9 cellular contexts compared by ENCODE assay signal in the genomic region with DNA sequence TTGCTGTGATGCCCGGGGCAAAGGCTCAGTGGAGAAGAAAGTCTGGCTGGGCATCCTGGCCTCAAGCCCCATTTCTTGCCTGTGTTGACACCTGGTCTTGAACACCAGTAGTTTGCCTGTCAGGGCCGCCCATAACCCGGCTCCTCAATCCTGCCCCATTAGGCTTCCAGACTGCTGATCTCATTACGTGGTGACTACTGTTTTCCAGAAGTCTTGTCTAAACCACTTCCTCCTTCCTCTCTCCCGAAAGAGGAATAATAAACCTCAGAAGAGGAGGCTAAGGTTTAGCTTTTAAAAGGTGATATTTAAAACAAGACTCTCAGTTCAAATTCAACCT.
DNase-seq lines count a peak whose midpoint lies in the region; ATAC-seq, FAIRE-seq and TF ChIP-seq lines count a peak whose summit lies in the region.
"Had no signal": no experiment of that assay in that cellular context is flagged by ENCODE, and none has a peak within 500 bp of the region (broad histone marks: within the 10 kb centered on the region; RNA-seq: fewer than 3 reads in every experiment).

No MANE protein-coding gene starts in this region.

- H3K4me2 ChIP-seq in GM23248 (ENCODE audit: unreplicated experiment): no peak overlapping the region
- H3K4me2 ChIP-seq in keratinocyte (ENCODE audit: control insufficient read depth, extremely low read depth, insufficient read depth, low read depth, low read length): peak overlapping the region; percentile 6
- no peak overlapping the region for H3K4me2 ChIP-seq in OCI-LY7 (ENCODE audit: low read length)

- H3K27ac ChIP-seq in GM23248 (peak overlapping the region; percentile 51), keratinocyte (ENCODE audit: control insufficient read depth, insufficient read depth, low read length) (peak overlapping the region; percentile 29), testis (no peak overlapping the region), OCI-LY7 (ENCODE audit: low read depth, low read length, poor library complexity, severe bottlenecking) (no peak overlapping the region)

- H3K27ac Mint-ChIP-seq in activated CD8-positive, alpha-beta T cell treated with anti-CD3 and anti-CD28 coated beads for 36 hours: peak overlapping the region; percentile 53

- TF ChIP-seq CTCF in activated CD8-positive, alpha-beta T cell treated with anti-CD3 and anti-CD28 coated beads for 36 hours (IDR thresholded peaks at IDR 0.05): no peak
- TF ChIP-seq CTCF in keratinocyte (optimal IDR thresholded peaks at IDR 0.05 in 1 of 3, IDR thresholded peaks at IDR 0.05 in 1 of 3, conservative IDR thresholded peaks at IDR 0.05 in 1 of 3; ENCODE audit: extremely low read depth in 1 of 3, insufficient read depth in 2 of 3, low read length in 3 of 3) (no peak), testis (IDR thresholded peaks at IDR 0.05) (no peak), OCI-LY7 (conservative IDR thresholded peaks at IDR 0.05; ENCODE audit: low read length) (no peak)

- WGBS in GM23248 (ENCODE audit: low coverage in 1 of 2, low lambda C conversion rate in 2 of 2, missing lambda C conversion rate in 2 of 2), 2 experiments: 35 to 38% methylated on average over 5 of the region's 5 CpGs
- WGBS in testis, 2 donors: 83 to 91% methylated on average over 5 of the region's 5 CpGs

- peaks cover 15% of the 10 kb centered on the region for H3K9me3 Mint-ChIP-seq in activated CD8-positive, alpha-beta T cell treated with anti-CD3 and anti-CD28 coated beads for 36 hours

- no peak for TF ChIP-seq POLR2A in testis (IDR thresholded peaks at IDR 0.05)

- CTCF ChIA-PET in activated CD8-positive, alpha-beta T cell treated with anti-CD3 and anti-CD28 coated beads for 36 hours (lab: Charles Lee): interaction anchor here (1.0 to 6.1 kb wide), 13 partner anchors 10 to 313 kb away, joined by 3 to 35 read pairs (median 5); no protein-coding TSS in a partner anchor
- CTCF ChIA-PET in OCI-LY7 (lab: Charles Lee; ENCODE audit: unreplicated experiment): interaction anchor here (0.9 kb wide), 1 partner anchor 311 kb away, joined by 4 read pairs; no protein-coding TSS in a partner anchor

- H3K27me3 ChIP-seq in GM23248 (replicated peaks; ENCODE audit: insufficient read depth) (no peaks in the 10 kb centered on the region), keratinocyte (ENCODE audit: control insufficient read depth, extremely low read depth, insufficient read depth, low read length) (no peaks in the 10 kb centered on the region), testis (no peaks in the 10 kb centered on the region)

- BruUV-seq in OCI-LY7 (replicated peaks; lab: Mats Ljungman, UMichigan): no TSS peak

- peaks cover 72% of the 10 kb centered on the region for H3K4me1 Mint-ChIP-seq in activated CD8-positive, alpha-beta T cell treated with anti-CD3 and anti-CD28 coated beads for 36 hours (ENCODE audit: low read depth)

- peaks cover 23% of the 10 kb centered on the region for H3K36me3 Mint-ChIP-seq in activated CD8-positive, alpha-beta T cell treated with anti-CD3 and anti-CD28 coated beads for 36 hours (ENCODE audit: low read depth)

- H3K9ac ChIP-seq in GM23248 (no peak overlapping the region), keratinocyte (ENCODE audit: control insufficient read depth, extremely low read depth, insufficient read depth, low read length) (no peak overlapping the region)

- no peak for ATAC-seq in activated CD8-positive, alpha-beta T cell treated with anti-CD3 and anti-CD28 coated beads for 36 hours
- ATAC-seq in GM19035 (IDR thresholded peaks at IDR 0.05; ENCODE audit: unreplicated experiment) (no peak), GM21515 (IDR thresholded peaks at IDR 0.05; ENCODE audit: unreplicated experiment) (no peak)

- FAIRE-seq in keratinocyte (lab: Jason Lieb, UNC): peak; percentile 48

- H3K36me3 ChIP-seq in GM23248 (ENCODE audit: low read depth) (peaks cover 12% of the 10 kb centered on the region), keratinocyte (ENCODE audit: control insufficient read depth in 2 of 2, extremely low read depth in 1 of 2, insufficient read depth in 2 of 2, low read length in 2 of 2) (no peaks in the 10 kb centered on the region), testis (ENCODE audit: low read depth, missing control alignments) (no peaks in the 10 kb centered on the region), OCI-LY7 (ENCODE audit: insufficient read depth, low read length) (no peaks in the 10 kb centered on the region)

- H4K20me1 ChIP-seq in GM23248 (ENCODE audit: insufficient read depth) (no peaks in the 10 kb centered on the region), keratinocyte (ENCODE audit: control insufficient read depth, extremely low read depth, insufficient read depth, low read length) (no peaks in the 10 kb centered on the region), OCI-LY7 (ENCODE audit: insufficient read depth, low read length) (no peaks in the 10 kb centered on the region)

- peaks cover 56% of the 10 kb centered on the region for H3F3A ChIP-seq in GM23248 (ENCODE audit: insufficient read depth)

- H3K27me3 Mint-ChIP-seq in activated CD8-positive, alpha-beta T cell treated with anti-CD3 and anti-CD28 coated beads for 36 hours: no peaks in the 10 kb centered on the region
- H3K27me3 Mint-ChIP-seq: IgD-negative memory B cell had no signal

- H3K79me2 ChIP-seq in GM23248 (ENCODE audit: insufficient read depth) (no peaks in the 10 kb centered on the region), keratinocyte (ENCODE audit: control insufficient read depth, insufficient read depth, low read length) (no peaks in the 10 kb centered on the region), OCI-LY7 (ENCODE audit: insufficient read depth, low read depth, low read length) (no peaks in the 10 kb centered on the region)

- H3K4me1 ChIP-seq in GM23248 (ENCODE audit: insufficient read depth) (peaks cover 19% of the 10 kb centered on the region), keratinocyte (ENCODE audit: control insufficient read depth, extremely low read depth, insufficient read depth, low read length) (peaks cover 32% of the 10 kb centered on the region), testis (no peaks in the 10 kb centered on the region), OCI-LY7 (ENCODE audit: insufficient read depth, low read length, poor library complexity, severe bottlenecking) (peaks cover 12% of the 10 kb centered on the region)

- H3K9me2 ChIP-seq in GM23248 (ENCODE audit: insufficient read depth) (no peaks in the 10 kb centered on the region), OCI-LY7 (ENCODE audit: insufficient read depth, low read length) (no peaks in the 10 kb centered on the region)

- dilution Hi-C loops in keratinocyte (cut with MboI; ENCODE audit: extremely low pct_ligation_motif_present, low sequenced_read_pairs): no loop called here

- no peak overlapping the region for H3K4me3 Mint-ChIP-seq in activated CD8-positive, alpha-beta T cell treated with anti-CD3 and anti-CD28 coated beads for 36 hours
- H3K4me3 Mint-ChIP-seq: IgD-negative memory B cell had no signal

- POLR2A ChIA-PET in activated CD8-positive, alpha-beta T cell treated with anti-CD3 and anti-CD28 coated beads for 36 hours (lab: Charles Lee): interaction anchor here (0.6 to 1.7 kb wide), 2 partner anchors 108 to 151 kb away, joined by 3 read pairs; no protein-coding TSS in a partner anchor
- POLR2A ChIA-PET in OCI-LY7 (lab: Charles Lee): interaction anchor here (0.6 kb wide), 1 partner anchor 767 kb away, joined by 3 read pairs; no protein-coding TSS in a partner anchor

- DNase-seq in AG08395 (ENCODE audit: low spot score) (peak; percentile 73), GM23248 (peak; percentile 80), keratinocyte (ENCODE audit: low read depth, low spot score) (no peak), testis (no peak), OCI-LY7 (ENCODE audit: low spot score) (no peak)
- DNase-seq in activated CD8-positive, alpha-beta T cell treated with anti-CD3 and anti-CD28 coated beads for 36 hours: no peak

- in situ Hi-C loops in GM23248 (cut with MboI): no loop called here

- no peak overlapping the region for H3K4me3 ChIP-seq in GM23248
- H3K4me3 ChIP-seq in keratinocyte (ENCODE audit: control insufficient read depth in 2 of 3, extremely low read depth in 1 of 3, insufficient read depth in 2 of 3, low read depth in 1 of 3, low read length in 3 of 3): no peak overlapping the region
- H3K4me3 ChIP-seq in testis: no peak overlapping the region
- H3K4me3 ChIP-seq in OCI-LY7 (ENCODE audit: low read depth, low read length, poor library complexity, severe bottlenecking): no peak overlapping the region

- H2AFZ ChIP-seq in GM23248 (no peak overlapping the region), keratinocyte (ENCODE audit: control insufficient read depth, low read length) (no peak overlapping the region), OCI-LY7 (ENCODE audit: low read length) (no peak overlapping the region)

- H3K9me3 ChIP-seq in GM23248 (ENCODE audit: low read depth) (no peaks in the 10 kb centered on the region), keratinocyte (ENCODE audit: control insufficient read depth, low read depth, low read length) (no peaks in the 10 kb centered on the region), testis (no peaks in the 10 kb centered on the region), OCI-LY7 (ENCODE audit: low read length) (no peaks in the 10 kb centered on the region)

- intact Hi-C loops in activated CD8-positive, alpha-beta T cell treated with anti-CD3 and anti-CD28 coated beads for 36 hours (cut with micrococcal nuclease): loop anchor here (5.0 kb wide), 2 partner anchors 59 to 94 kb away; no protein-coding TSS in a partner anchor
- intact Hi-C loops in testis (cut with DNase I; ENCODE audit: low total_unique reads) (no loop called here), OCI-LY7 (cut with micrococcal nuclease; ENCODE audit: unreplicated experiment) (loop anchor here (5.0 kb wide), 1 partner anchor 74 kb away; no protein-coding TSS in a partner anchor)

- H3K9me1 ChIP-seq in keratinocyte (ENCODE audit: control insufficient read depth, extremely low read depth, insufficient read depth, low read length): no peaks in the 10 kb centered on the region

Comparison
In these comparisons a context has a peak if more than half of its experiments do, and no peak if none do; other contexts are left out.
1. DNase-seq: peak in AG08395 (single experiment) and GM23248 (single experiment); none in activated CD8-positive, alpha-beta T cell treated with anti-CD3 and anti-CD28 coated beads for 36 hours (single experiment), keratinocyte (single experiment), testis (single experiment) and OCI-LY7 (single experiment).
2. H3K27ac ChIP-seq: peak in GM23248 (single experiment) and keratinocyte (single experiment); none in testis (0 of 2) and OCI-LY7 (single experiment).